ENCODE assay signal across 9 cellular contexts in genomic region chr1:161200421-161200991, GRCh38. TPM values are rescaled to one million over a fixed set of nuclear protein-coding genes. Genes with fewer than 3 reads are reported as not detected.
DNase-seq lines count a peak whose midpoint lies in the region; ATAC-seq and TF ChIP-seq lines count a peak whose summit lies in the region.
"Had no signal": no experiment of that assay in that cellular context is flagged by ENCODE, and none has a peak within 500 bp of the region (broad histone marks: within the 10 kb centered on the region; RNA-seq: fewer than 3 reads in every experiment).

No MANE protein-coding gene starts in this region.

- no peaks in the 10 kb centered on the region for H3K27me3 Mint-ChIP-seq in activated naive CD4-positive, alpha-beta T cell treated with anti-CD3 and anti-CD28 coated beads for 36 hours (ENCODE audit: low read depth)
- peaks cover 0 to 8% (median 0%) of the 10 kb centered on the region in 3 donors for H3K27me3 Mint-ChIP-seq in naive B cell

- DNase-seq in activated naive CD4-positive, alpha-beta T cell treated with anti-CD3 and anti-CD28 coated beads for 36 hours: peak; percentile 67
- no peak for DNase-seq in activated naive CD4-positive, alpha-beta T cell treated with anti-CD3 and anti-CD28 coated beads, Interleukin-2, amount 50 U/mL, for 16 hours
- DNase-seq in naive B cell (no peak), upper lobe of left lung (no peak)
- DNase-seq in effector CD4-positive, alpha-beta T cell: no peak
- DNase-seq: GOT3 had no signal

- 51 to 62% methylated on average over 5 of the region's 5 CpGs for WGBS in upper lobe of left lung, 2 donors

- no peak for TF ChIP-seq CTCF in upper lobe of left lung (IDR thresholded peaks at IDR 0.05)

- ATAC-seq in naive B cell (ENCODE audit: low read depth in 2 of 2): no peak
- ATAC-seq in upper lobe of left lung (ENCODE audit: low FRiP score in 2 of 2): no peak
- no peak for ATAC-seq in GM19463 (IDR thresholded peaks at IDR 0.05; ENCODE audit: unreplicated experiment)
- no peak for ATAC-seq in GM21723 (IDR thresholded peaks at IDR 0.05; ENCODE audit: unreplicated experiment)

- H3K4me1 Mint-ChIP-seq in activated naive CD4-positive, alpha-beta T cell treated with anti-CD3 and anti-CD28 coated beads for 36 hours (ENCODE audit: low read depth): peaks cover 67% of the 10 kb centered on the region
- peaks cover 31 to 53% (median 32%) of the 10 kb centered on the region in 3 donors for H3K4me1 Mint-ChIP-seq in naive B cell

- peak overlapping the region; percentile 65 for H3K4me3 Mint-ChIP-seq in activated naive CD4-positive, alpha-beta T cell treated with anti-CD3 and anti-CD28 coated beads for 36 hours
- H3K4me3 Mint-ChIP-seq in naive B cell: peak overlapping the region in 4 of 8 donors; percentile 21 to 73 (median 36)

- peak overlapping the region in 1 of 2 donors; percentile 97 for H3K9ac ChIP-seq in duodenal mucosa (ENCODE audit: low read depth in 1 of 2, low read length in 2 of 2)

- H3K36me3 ChIP-seq in duodenal mucosa (ENCODE audit: control insufficient read depth in 1 of 2, insufficient read depth in 2 of 2, low read length in 2 of 2) (peaks cover 11 to 12% of the 10 kb centered on the region in 2 donors), upper lobe of left lung (peaks cover 0 to 18% (median 0%) of the 10 kb centered on the region in 4 donors)

- H3K27ac Mint-ChIP-seq in activated naive CD4-positive, alpha-beta T cell treated with anti-CD3 and anti-CD28 coated beads for 36 hours: peak overlapping the region; percentile 89
- peak overlapping the region in 4 of 6 donors; percentile 56 to 93 (median 80) for H3K27ac Mint-ChIP-seq in naive B cell

- CTCF ChIA-PET in activated naive CD4-positive, alpha-beta T cell treated with anti-CD3 and anti-CD28 coated beads for 36 hours (lab: Charles Lee): interaction anchor here (1.1 to 13.3 kb wide), 5 partner anchors 8 to 105 kb away, joined by 3 to 196 read pairs (median 12); partner anchors contain the start of genes APOA2, PPOX and TOMM40L

- no peaks in the 10 kb centered on the region for H3K9me3 Mint-ChIP-seq in activated naive CD4-positive, alpha-beta T cell treated with anti-CD3 and anti-CD28 coated beads for 36 hours
- no peaks in the 10 kb centered on the region for H3K9me3 Mint-ChIP-seq in naive B cell

- H3K27ac ChIP-seq in duodenal mucosa (ENCODE audit: low read depth, low read length) (peak overlapping the region; percentile 97), upper lobe of left lung (peak overlapping the region; percentile 95 to 97 (median 96))

- no peak for TF ChIP-seq POLR2A in upper lobe of left lung (IDR thresholded peaks at IDR 0.05)

- H3K9me3 ChIP-seq in duodenal mucosa (ENCODE audit: control insufficient read depth in 1 of 2, low read length in 2 of 2): no peaks in the 10 kb centered on the region
- no peaks in the 10 kb centered on the region for H3K9me3 ChIP-seq in upper lobe of left lung

- H3K36me3 Mint-ChIP-seq in activated naive CD4-positive, alpha-beta T cell treated with anti-CD3 and anti-CD28 coated beads for 36 hours (ENCODE audit: low read depth): peaks cover 20% of the 10 kb centered on the region
- peaks cover 9 to 10% of the 10 kb centered on the region in 2 donors for H3K36me3 Mint-ChIP-seq in naive B cell

- no peak for TF ChIP-seq EP300 in upper lobe of left lung (IDR thresholded peaks at IDR 0.05)

- H3K4me3 ChIP-seq in duodenal mucosa (ENCODE audit: low read depth in 1 of 2, low read length in 2 of 2): no peak overlapping the region
- no peak overlapping the region for H3K4me3 ChIP-seq in upper lobe of left lung

- H3K27me3 ChIP-seq in duodenal mucosa (ENCODE audit: control insufficient read depth in 1 of 2, insufficient read depth in 2 of 2, low read length in 2 of 2) (no peaks in the 10 kb centered on the region), upper lobe of left lung (no peaks in the 10 kb centered on the region)

- peaks cover 63% of the 10 kb centered on the region in 2 donors for H3K4me1 ChIP-seq in duodenal mucosa (ENCODE audit: control insufficient read depth in 1 of 2, insufficient read depth in 2 of 2, low read length in 2 of 2)
- peaks cover 46 to 77% (median 64%) of the 10 kb centered on the region in 4 donors for H3K4me1 ChIP-seq in upper lobe of left lung

- intact Hi-C loops in activated naive CD4-positive, alpha-beta T cell treated with anti-CD3 and anti-CD28 coated beads for 36 hours (cut with micrococcal nuclease): no loop called here

RNA-seq across cellular contexts. Expression of gene ADAMTS4, which starts 1.7 kb away (rescaled TPM):
- 10 to 100 TPM in 1 of 2 experiments, 1 to 10 TPM in 1; 6.5 to 10.6 TPM for total RNA-seq in activated naive CD4-positive, alpha-beta T cell treated with anti-CD3 and anti-CD28 coated beads for 36 hours
- polyA plus RNA-seq in naive B cell (ENCODE audit: low read depth in 6 of 6): under 1 TPM in 1 of 6 donors, not detected in 5; 0.03 TPM
- 10 to 100 TPM in 1 of 6 donors, 1 to 10 TPM in 4, under 1 TPM in 1; 0.91 to 18.6 (median 3.0) TPM for total RNA-seq in upper lobe of left lung

RNA-seq across cellular contexts. Expression of gene NDUFS2, which starts 1.7 kb away (rescaled TPM):
- total RNA-seq in activated naive CD4-positive, alpha-beta T cell treated with anti-CD3 and anti-CD28 coated beads for 36 hours: 100 to 1,000 TPM; 126 to 130 TPM
- polyA plus RNA-seq in naive B cell (ENCODE audit: low read depth in 6 of 6): 10 to 100 TPM; 66.1 to 98.8 (median 87.7) TPM
- 100 to 1,000 TPM in 2 of 6 donors, 10 to 100 TPM in 4; 65.7 to 194 (median 84.4) TPM for total RNA-seq in upper lobe of left lung

RNA-seq across cellular contexts. Expression of gene FCER1G, which starts 14.6 kb away (rescaled TPM):
- 1 to 10 TPM in 1 of 2 experiments, under 1 TPM in 1; 0.74 to 1.6 TPM for total RNA-seq in activated naive CD4-positive, alpha-beta T cell treated with anti-CD3 and anti-CD28 coated beads for 36 hours
- polyA plus RNA-seq in naive B cell (ENCODE audit: low read depth in 6 of 6): 10 to 100 TPM in 4 of 6 donors, 1 to 10 TPM in 2; 4.9 to 28.0 (median 12.4) TPM
- 100 to 1,000 TPM in 5 of 6 donors, 10 to 100 TPM in 1; 75.4 to 233 (median 176) TPM for total RNA-seq in upper lobe of left lung

RNA-seq across cellular contexts. Expression of gene APOA2, which starts 22.9 kb away (rescaled TPM):
- not detected for total RNA-seq in activated naive CD4-positive, alpha-beta T cell treated with anti-CD3 and anti-CD28 coated beads for 36 hours
- polyA plus RNA-seq in naive B cell (ENCODE audit: low read depth in 6 of 6): not detected
- 1 to 10 TPM in 2 of 6 donors, not detected in 4; 2.5 to 3.7 TPM for total RNA-seq in upper lobe of left lung

RNA-seq across cellular contexts. Expression of gene B4GALT3, which starts 23.2 kb away (rescaled TPM):
- 10 to 100 TPM; 45.7 to 49.0 TPM for total RNA-seq in activated naive CD4-positive, alpha-beta T cell treated with anti-CD3 and anti-CD28 coated beads for 36 hours
- polyA plus RNA-seq in naive B cell (ENCODE audit: low read depth in 6 of 6): 10 to 100 TPM; 37.8 to 51.6 (median 45.6) TPM
- total RNA-seq in upper lobe of left lung: 10 to 100 TPM; 12.3 to 37.1 (median 27.2) TPM

Comparison
In these comparisons a context has a peak if more than half of its experiments do, and no peak if none do; other contexts are left out.
1. RNA of gene FCER1G, which starts 14.6 kb away (total RNA-seq): 75.4 to 233 TPM in upper lobe of left lung; 0.74 to 1.6 TPM in activated naive CD4-positive, alpha-beta T cell treated with anti-CD3 and anti-CD28 coated beads for 36 hours; every median in the first group is over 10 times any median in the second.